Comparison of ENCODE assay signal across 8 cellular contexts in the genomic region with DNA sequence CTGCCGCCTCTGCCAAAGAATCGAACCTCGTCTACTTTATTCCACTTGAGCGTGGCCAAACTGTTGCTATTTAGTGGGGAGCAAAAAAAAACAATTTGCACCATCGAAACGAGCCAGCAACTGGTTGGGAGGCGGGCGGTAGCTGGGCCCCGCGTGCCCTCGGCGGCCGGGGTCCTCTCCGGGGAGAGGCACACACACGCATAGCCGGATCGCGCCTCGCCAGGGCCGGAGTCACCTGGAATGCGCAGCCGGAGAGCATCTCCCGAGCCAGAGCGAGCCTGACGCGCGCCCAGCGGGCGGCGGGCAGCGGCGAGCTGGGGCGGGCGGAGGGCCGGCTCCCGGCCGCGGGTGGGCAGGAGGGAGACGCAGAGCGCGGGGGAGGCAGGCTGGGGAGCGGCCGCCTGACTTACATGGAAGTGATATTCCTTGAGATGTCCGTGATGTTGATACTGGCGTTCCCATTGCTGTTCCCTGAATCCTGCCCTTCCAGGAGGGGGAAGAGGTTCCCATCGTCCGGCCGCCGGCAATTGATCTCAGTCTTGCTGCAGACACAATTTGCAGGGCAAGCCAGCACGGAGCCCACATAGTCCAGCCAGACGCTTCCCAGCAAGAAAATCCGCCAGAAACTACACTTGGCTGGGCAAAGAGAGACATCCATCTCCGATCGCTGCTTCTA. TPM values are rescaled to one million over a fixed set of nuclear protein-coding genes. Genes with fewer than 3 reads are reported as not detected.
A peak's percentile ranks its signal among the peaks of the same experiment; 100 is the strongest.
DNase-seq lines count a peak whose midpoint lies in the region; ATAC-seq and TF ChIP-seq lines count a peak whose summit lies in the region.

No MANE protein-coding gene starts in this region.

- TF ChIP-seq CTCF in brain (conservative IDR thresholded peaks at IDR 0.05): no peak
- TF ChIP-seq CTCF in thoracic aorta (IDR thresholded peaks at IDR 0.05): no peak
- no peak for TF ChIP-seq CTCF in GM13976 (IDR thresholded peaks at IDR 0.05; ENCODE audit: borderline replicate concordance, control extremely low read depth, extremely low read depth, insufficient read depth, missing control alignments)

- H3K27ac Mint-ChIP-seq in activated T-cell treated with anti-CD3 and anti-CD28 coated beads, Interleukin-2, amount 50 U/mL, for 24 hours: no peak overlapping the region
- peak overlapping the region; percentile 88 to 98 (median 94) for H3K27ac Mint-ChIP-seq in brain

- H3K27ac ChIP-seq in thoracic aorta: peak overlapping the region; percentile 76 to 94

- peaks cover 29% of the 10 kb centered on the region for H3K4me1 Mint-ChIP-seq in activated T-cell treated with anti-CD3 and anti-CD28 coated beads, Interleukin-2, amount 50 U/mL, for 24 hours (ENCODE audit: low read depth)
- H3K4me1 Mint-ChIP-seq in brain: peaks cover 58% of the 10 kb centered on the region

- no peaks in the 10 kb centered on the region for H3K27me3 ChIP-seq in thoracic aorta (replicated peaks; ENCODE audit: insufficient read depth)

- peak overlapping the region; percentile 75 for H3K4me3 ChIP-seq in thoracic aorta

- H3K36me3 Mint-ChIP-seq in activated T-cell treated with anti-CD3 and anti-CD28 coated beads, Interleukin-2, amount 50 U/mL, for 24 hours (ENCODE audit: low read depth): no peaks in the 10 kb centered on the region
- no peaks in the 10 kb centered on the region for H3K36me3 Mint-ChIP-seq in brain

- no peak for DNase-seq in activated T-cell treated with anti-CD3 and anti-CD28 coated beads, Interleukin-2, amount 50 U/mL, for 24 hours
- no peak for DNase-seq in activated T-cell treated with anti-CD3 and anti-CD28 coated beads, Interleukin-2, amount 50 U/mL, for 1 hour
- DNase-seq in kidney tubule cell (ENCODE audit: low spot score) (peak; percentile 30), thoracic aorta (ENCODE audit: low spot score) (no peak), GM13976 (ENCODE audit: low spot score) (no peak)

- peak overlapping the region; percentile 62 for H3K4me3 Mint-ChIP-seq in activated T-cell treated with anti-CD3 and anti-CD28 coated beads, Interleukin-2, amount 50 U/mL, for 24 hours
- H3K4me3 Mint-ChIP-seq in brain: peak overlapping the region; percentile 91 to 99 (median 97)

- no peaks in the 10 kb centered on the region for H3K9me3 Mint-ChIP-seq in activated T-cell treated with anti-CD3 and anti-CD28 coated beads, Interleukin-2, amount 50 U/mL, for 24 hours
- peaks cover 0 to 5% (median 0%) of the 10 kb centered on the region in 5 experiments for H3K9me3 Mint-ChIP-seq in brain

- peaks cover 81% of the 10 kb centered on the region for H3K27me3 Mint-ChIP-seq in activated T-cell treated with anti-CD3 and anti-CD28 coated beads, Interleukin-2, amount 50 U/mL, for 24 hours
- H3K27me3 Mint-ChIP-seq in brain: peaks cover 33% of the 10 kb centered on the region

- no peaks in the 10 kb centered on the region for H3K9me3 ChIP-seq in thoracic aorta

- no peaks in the 10 kb centered on the region for H3K36me3 ChIP-seq in thoracic aorta

- peaks cover 0 to 51% of the 10 kb centered on the region in 2 donors for H3K4me1 ChIP-seq in thoracic aorta (ENCODE audit: control insufficient read depth in 1 of 2, low read depth in 2 of 2)

- in situ Hi-C loops in GM13976 (cut with MboI; ENCODE audit: low sequenced_read_pairs, unreplicated experiment): no loop called here

- ATAC-seq in thoracic aorta (ENCODE audit: insufficient number of reproducible peaks, low FRiP score, low read depth) (no peak), GM18867 (IDR thresholded peaks at IDR 0.05; ENCODE audit: unreplicated experiment) (no peak), HG03520 (IDR thresholded peaks at IDR 0.05; ENCODE audit: unreplicated experiment) (no peak)

RNA-seq across cellular contexts. Expression of gene NTRK3, which starts 0.9 kb away (rescaled TPM):
- polyA plus RNA-seq in brain (ENCODE audit: insufficient read depth, low read depth, low replicate concordance): 12.5 TPM
- 10 to 100 TPM; 84.9 to 87.3 TPM for total RNA-seq in thoracic aorta
